In the genomic region with DNA sequence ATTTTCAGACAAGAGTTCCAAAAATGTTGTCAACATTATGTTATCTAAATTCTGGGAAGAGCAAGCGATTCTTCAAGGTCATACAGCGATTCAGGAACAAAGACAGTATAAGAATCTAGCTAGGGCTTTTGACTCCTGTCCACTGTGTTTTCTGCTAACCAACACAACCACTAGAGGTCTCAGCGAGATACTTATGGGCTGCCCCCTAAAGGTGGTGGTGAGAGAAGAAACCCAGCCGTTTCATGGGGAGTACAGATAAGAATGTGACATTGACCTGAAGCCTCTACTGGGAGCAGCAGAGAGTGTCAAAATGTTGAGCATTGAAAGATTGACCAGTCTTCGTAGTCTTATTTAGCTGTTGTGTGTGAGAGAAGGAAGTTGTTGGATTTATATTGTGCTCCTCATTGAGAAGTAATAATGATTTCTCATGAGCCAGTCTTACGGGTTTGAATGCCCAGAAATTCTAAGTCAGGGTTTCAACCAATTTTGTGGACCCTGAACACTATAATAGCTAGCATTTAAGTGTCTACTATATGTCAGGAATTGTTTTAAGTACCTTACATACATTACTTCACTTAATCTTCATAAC, we compare ENCODE assay signal across 8 cellular contexts.
DNase-seq lines count a peak whose midpoint lies in the region; ATAC-seq and TF ChIP-seq lines count a peak whose summit lies in the region.

No MANE protein-coding gene starts in this region.

- H3K36me3 ChIP-seq in psoas muscle (ENCODE audit: insufficient read depth in 1 of 2, low read depth in 1 of 2) = no peaks in the 10 kb centered on the region

- no peaks in the 10 kb centered on the region for H3K27me3 ChIP-seq in foreskin keratinocyte
- H3K27me3 ChIP-seq in psoas muscle (ENCODE audit: insufficient read depth in 3 of 3, low read length in 2 of 3) = no peaks in the 10 kb centered on the region

- H3K4me1 ChIP-seq in foreskin keratinocyte (peaks cover 8% of the 10 kb centered on the region), psoas muscle (no peaks in the 10 kb centered on the region)

- intact Hi-C loops in psoas muscle (cut with DNase I) = loop anchor here in 1 of 2 donors (5.0 to 10.0 kb wide), 2 partner anchors 92 to 550 kb away; no protein-coding TSS in a partner anchor

- H3K9me3 ChIP-seq in psoas muscle = no peaks in the 10 kb centered on the region

- no peak overlapping the region for H3K4me3 ChIP-seq in psoas muscle

- ATAC-seq in GM21390 (IDR thresholded peaks at IDR 0.05; ENCODE audit: unreplicated experiment) (peak; percentile 100), foreskin keratinocyte (peak; percentile 96), psoas muscle (peak; percentile 89 to 98 (median 94))

- H3K27ac ChIP-seq in foreskin keratinocyte (no peak overlapping the region), psoas muscle (no peak overlapping the region)

- TF ChIP-seq CTCF in foreskin keratinocyte (conservative IDR thresholded peaks at IDR 0.05) (peak; percentile 95), psoas muscle (IDR thresholded peaks at IDR 0.05) (peak; percentile 80)

- DNase-seq in EH (ENCODE audit: low read depth) = peak; percentile 76
- peak; percentile 42 for DNase-seq in HK-2 (ENCODE audit: unreplicated experiment)
- DNase-seq in NOMO-1 treated with dmso at 0.1 percent for 144 hours (lab: John Stamatoyannopoulos, UW; ENCODE audit: unreplicated experiment) = peak; percentile 82
- peak; percentile 33 for DNase-seq in activated T-cell treated with anti-CD3 and anti-CD28 coated beads for 24 hours (ENCODE audit: low read depth)
- DNase-seq in foreskin keratinocyte = peak in 1 of 2 donors; percentile 65
- DNase-seq in psoas muscle = no peak
- no peak for DNase-seq in ecto neural progenitor cell (ENCODE audit: low spot score)

- WGBS in psoas muscle, 3 donors = 44 to 53% (median 52%) methylated on average over 6 of the region's 6 CpGs

Comparison
In these comparisons a context has a peak if more than half of its experiments do, and no peak if none do; other contexts are left out.
1. DNase-seq: peak in EH (single experiment), HK-2 (single experiment), NOMO-1 treated with dmso at 0.1 percent for 144 hours (single experiment) and activated T-cell treated with anti-CD3 and anti-CD28 coated beads for 24 hours (single experiment); none in psoas muscle (0 of 2) and ecto neural progenitor cell (single experiment).
2. Peak in every context shown above with its lines, with median percentiles within 50 percentile points of each other: ATAC-seq.